29 cellular contexts compared by ENCODE assay signal in genomic region chr3:72696815-72697214, GRCh38.
"Had no signal": no experiment of that assay in that cellular context is flagged by ENCODE, and none has a peak within 500 bp of the region (broad histone marks: within the 10 kb centered on the region; RNA-seq: fewer than 3 reads in every experiment).

No MANE protein-coding gene starts in this region.

- H3K36me3 ChIP-seq: gastroesophageal sphincter, heart left ventricle, left lung, prostate gland, right atrium auricular region, stomach, thyroid gland, vagina had no signal

- H3K27ac ChIP-seq: dorsolateral prefrontal cortex, epithelial cell of prostate, gastroesophageal sphincter, heart left ventricle, hepatocyte, left lung, prostate gland, right atrium auricular region, stomach, thyroid gland, vagina had no signal

- H3K4me3 ChIP-seq: dorsolateral prefrontal cortex, gastroesophageal sphincter, heart left ventricle, hepatocyte, left lung, prostate gland, right atrium auricular region, smooth muscle cell, stomach, thyroid gland, vagina had no signal

- H3K9me3 Mint-ChIP-seq: naive thymus-derived CD8-positive, alpha-beta T cell; nephron progenitor cell had no signal

- H3K36me3 Mint-ChIP-seq: naive thymus-derived CD8-positive, alpha-beta T cell had no signal

- H3K27ac Mint-ChIP-seq: naive thymus-derived CD8-positive, alpha-beta T cell; nephron progenitor cell had no signal

- H3K4me2 ChIP-seq: hepatocyte, smooth muscle cell had no signal

- H2AFZ ChIP-seq: hepatocyte had no signal

- ATAC-seq: esophagus mucosa; gastroesophageal sphincter; heart left ventricle; left cardiac atrium; left lung; naive thymus-derived CD8-positive, alpha-beta T cell; sciatic nerve had no signal

- H3K27me3 ChIP-seq: heart left ventricle, hepatocyte, left lung, right atrium auricular region, thyroid gland, vagina had no signal

- DNase-seq: cortex of kidney; dorsolateral prefrontal cortex; effector CD4-positive, alpha-beta T cell; foreskin fibroblast; heart left ventricle; kidney; left cardiac atrium; left lung; mesenchymal stem cell; naive thymus-derived CD8-positive, alpha-beta T cell; nephron progenitor cell; nucleus accumbens; stimulated activated CD4-positive, alpha-beta T cell treated with anti-CD3 and anti-CD28 coated beads, Interleukin-12 subunit alpha, Interleukin-12 subunit beta, amount 100 ng/mL, for 4 hours; stimulated activated CD4-positive, alpha-beta T cell treated with anti-CD3 and anti-CD28 coated beads, Interleukin-1b, Interleukin-23, amount 100 ng/mL, for 48 hours; stimulated activated CD4-positive, alpha-beta T cell treated with anti-CD3 and anti-CD28 coated beads, Interleukin-4, amount 100 ng/mL, for 1 hour; stimulated activated CD8-positive, alpha-beta memory T cell treated with anti-CD3 and anti-CD28 coated beads, Interleukin-4, amount 100 ng/mL, for 48 hours; stimulated activated naive CD4-positive, alpha-beta T cell; stomach; thyroid gland; trophoblast cell had no signal

- H3K4me1 ChIP-seq: gastroesophageal sphincter, heart left ventricle, left lung, prostate gland, right atrium auricular region, stomach, thyroid gland had no signal

- H3K4me3 Mint-ChIP-seq: naive thymus-derived CD8-positive, alpha-beta T cell; nephron progenitor cell had no signal

- H3K79me2 ChIP-seq: hepatocyte had no signal

- H3K9me3 ChIP-seq: gastroesophageal sphincter, heart left ventricle, left lung, prostate gland, right atrium auricular region, stomach, thyroid gland, vagina had no signal
